14 cellular contexts compared by ENCODE assay signal in the genomic region with DNA sequence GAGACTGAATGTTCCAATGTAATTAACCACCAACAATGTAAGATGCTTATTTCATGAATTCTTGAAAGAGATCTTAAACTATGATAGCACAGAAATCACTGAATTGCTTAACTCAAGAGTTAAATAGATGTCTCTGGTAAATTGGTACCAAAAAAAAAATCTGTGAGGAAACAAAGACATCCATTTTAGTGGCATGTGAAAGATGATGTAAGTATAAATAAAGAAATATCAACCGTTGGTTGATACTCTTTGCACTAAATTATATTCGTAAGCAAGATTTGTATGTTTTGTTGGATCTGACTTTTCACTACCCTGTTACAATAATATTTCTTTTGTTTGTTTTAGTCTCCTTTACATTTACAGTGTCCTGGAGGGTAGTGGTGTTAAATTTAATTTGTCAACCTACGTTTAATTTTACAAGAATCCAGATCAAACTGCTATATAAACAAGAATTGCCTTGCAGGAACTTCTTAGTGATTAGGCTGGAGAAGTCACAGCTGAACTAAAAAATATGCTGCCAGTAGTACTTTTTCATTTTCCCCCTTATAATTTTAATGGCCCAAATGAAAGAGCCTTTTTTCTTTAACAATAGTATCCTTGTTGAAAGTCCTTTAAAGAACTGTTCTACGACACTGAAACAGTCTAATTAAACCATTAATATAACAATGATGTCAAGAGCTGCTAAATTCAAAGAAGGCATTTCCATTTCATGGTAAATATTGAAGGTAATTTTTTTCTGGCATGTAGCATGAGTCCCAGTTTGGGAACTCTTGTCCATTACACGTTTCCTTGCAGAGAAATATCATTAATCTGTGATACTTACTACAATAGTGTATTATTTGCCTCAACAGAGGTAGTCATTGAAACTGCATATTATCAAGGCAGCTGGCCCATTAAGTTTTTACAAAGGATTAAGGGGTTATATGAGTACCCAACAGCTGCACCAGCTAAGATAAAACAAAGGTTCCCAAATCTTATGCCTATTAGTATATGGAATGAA.
DNase-seq lines count a peak whose midpoint lies in the region; ATAC-seq, FAIRE-seq and TF ChIP-seq lines count a peak whose summit lies in the region.
"Had no signal": no experiment of that assay in that cellular context is flagged by ENCODE, and none has a peak within 500 bp of the region (broad histone marks: within the 10 kb centered on the region; RNA-seq: fewer than 3 reads in every experiment).

No MANE protein-coding gene starts in this region.

- DNase-seq in COR-L47 (lab: John Stamatoyannopoulos, UW) (peak; percentile 84), NCI-H128 (lab: John Stamatoyannopoulos, UW; ENCODE audit: unreplicated experiment) (peak; percentile 43), PC-3 (no peak), mesothelial cell of epicardium (ENCODE audit: low spot score in 2 of 2, unreplicated experiment in 2 of 2) (no peak), H54 (ENCODE audit: insufficient read length, low spot score) (no peak), KBM-7 (no peak), brain microvascular endothelial cell (no peak)
- no peak for DNase-seq in NK-92 treated with Interleukin-12 subunit alpha and Interleukin-12 subunit beta, amount 100 ng/mL, for 24 hours (lab: John Stamatoyannopoulos, UW)
- DNase-seq: activated CD8-positive, alpha-beta T cell treated with anti-CD3 and anti-CD28 coated beads for 36 hours; DMS53 had no signal

- peak; percentile 6 for ATAC-seq in PC-3
- ATAC-seq: activated CD8-positive, alpha-beta T cell treated with anti-CD3 and anti-CD28 coated beads for 36 hours had no signal

- H3K36me3 Mint-ChIP-seq in mesothelial cell of epicardium = no peaks in the 10 kb centered on the region

- H3F3A ChIP-seq in PC-3 (ENCODE audit: low read length, unreplicated experiment) = peaks cover 5% of the 10 kb centered on the region

- H3K4me3 ChIP-seq in PC-3 (ENCODE audit: low read length) = no peak overlapping the region
- no peak overlapping the region for H3K4me3 ChIP-seq in brain microvascular endothelial cell (ENCODE audit: low read depth, low read length)
- H3K4me3 ChIP-seq: ascending aorta, thoracic aorta had no signal

- no peak for TF ChIP-seq CTCF in PC-3 (conservative IDR thresholded peaks at IDR 0.05; ENCODE audit: low read depth, low read length)
- no peak for TF ChIP-seq CTCF in mesothelial cell of epicardium (IDR thresholded peaks at IDR 0.05; ENCODE audit: unreplicated experiment)
- no peak for TF ChIP-seq CTCF in brain microvascular endothelial cell (IDR thresholded peaks at IDR 0.05; ENCODE audit: low read depth, low read length, missing control alignments)

- H3K27ac Mint-ChIP-seq in mesothelial cell of epicardium = peak overlapping the region; percentile 72
- H3K27ac Mint-ChIP-seq: activated CD8-positive, alpha-beta T cell treated with anti-CD3 and anti-CD28 coated beads for 36 hours; activated T-helper 2 cell treated with anti-CD3 and anti-CD28 coated beads, Interferon-gamma antibody, Interleukin-2, Interleukin-4, amounts not matched to agents 10 μg/mL and 5 μg/mL and 100 μg/mL, durations not matched to agents 14 hours and 24 hours and 36 hours had no signal

- H3K27me3 ChIP-seq in PC-3 (ENCODE audit: low read length) = no peaks in the 10 kb centered on the region
- H3K27me3 ChIP-seq in brain microvascular endothelial cell (replicated peaks) = no peaks in the 10 kb centered on the region
- H3K27me3 ChIP-seq: ascending aorta had no signal

- H3K27me3 Mint-ChIP-seq in mesothelial cell of epicardium (ENCODE audit: low read depth) = no peaks in the 10 kb centered on the region
- H3K27me3 Mint-ChIP-seq: activated CD8-positive, alpha-beta T cell treated with anti-CD3 and anti-CD28 coated beads for 36 hours had no signal

- FAIRE-seq in H54 (lab: Jason Lieb, UNC) = no peak

- TF ChIP-seq POLR2A in H54 (IDR thresholded peaks at IDR 0.05; ENCODE audit: low read depth, low read length) = no peak

- peaks cover 16% of the 10 kb centered on the region for H3K9me3 Mint-ChIP-seq in mesothelial cell of epicardium
- H3K9me3 Mint-ChIP-seq: activated CD8-positive, alpha-beta T cell treated with anti-CD3 and anti-CD28 coated beads for 36 hours had no signal

- H3K79me2 ChIP-seq in PC-3 (ENCODE audit: low read length) = no peaks in the 10 kb centered on the region
- H3K79me2 ChIP-seq: parathyroid adenoma had no signal

- CTCF ChIA-PET in PC-3 (lab: Charles Lee) = interaction anchor here (0.7 kb wide), 1 partner anchor 111 kb away, joined by 3 read pairs; no protein-coding TSS in a partner anchor

- BruUV-seq in PC-3 (replicated peaks; lab: Mats Ljungman, UMichigan) = TSS peak; percentile 46

- H3K4me2 ChIP-seq in PC-3 (ENCODE audit: low read length) = peak overlapping the region; percentile 18; the same call in 1 of the 2 replicates

- no peak overlapping the region for H3K9ac ChIP-seq in PC-3 (ENCODE audit: low read length)
- H3K9ac ChIP-seq: parathyroid adenoma had no signal

- H3K36me3 ChIP-seq in PC-3 (ENCODE audit: low read depth, low read length) = no peaks in the 10 kb centered on the region
- H3K36me3 ChIP-seq in brain microvascular endothelial cell (replicated peaks) = no peaks in the 10 kb centered on the region
- H3K36me3 ChIP-seq: ascending aorta, thoracic aorta had no signal

- H3K27ac ChIP-seq in PC-3 (ENCODE audit: low read length) (peak overlapping the region; percentile 2; the same call in 1 of the 2 replicates), brain microvascular endothelial cell (no peak overlapping the region)
- H3K27ac ChIP-seq: ascending aorta, parathyroid adenoma, thoracic aorta had no signal

- peaks cover 61% of the 10 kb centered on the region for H3K4me1 ChIP-seq in PC-3 (ENCODE audit: insufficient read depth, low read length)
- H3K4me1 ChIP-seq: ascending aorta had no signal

- H3K4me1 Mint-ChIP-seq in mesothelial cell of epicardium = peaks cover 14% of the 10 kb centered on the region

- no peaks in the 10 kb centered on the region for H4K20me1 ChIP-seq in PC-3 (ENCODE audit: low read length)

- POLR2A ChIA-PET in PC-3 (lab: Charles Lee; ENCODE audit: unreplicated experiment) = no interaction called here

- in situ Hi-C loops in KBM-7 (cut with MboI; ENCODE audit: low pct_unique_long_range_greater_than_20kb, low sequenced_read_pairs) = no loop called here
- in situ Hi-C loops in brain microvascular endothelial cell (cut with HindIII; ENCODE audit: low pct_ligation_motif_present, low sequenced_read_pairs) = no loop called here

- no peaks in the 10 kb centered on the region for H3K9me3 ChIP-seq in PC-3 (ENCODE audit: low read length)
- H3K9me3 ChIP-seq: ascending aorta, thoracic aorta had no signal

- H2AFZ ChIP-seq in PC-3 (ENCODE audit: low read length) = 0 out of 2 replicates have a peak overlapping the region, but pooled peaks have one; percentile 19
- H2AFZ ChIP-seq: parathyroid adenoma had no signal

- H3K9me2 ChIP-seq in PC-3 (replicated peaks; ENCODE audit: low read length) = no peaks in the 10 kb centered on the region

- H3K4me3 Mint-ChIP-seq in mesothelial cell of epicardium = no peak overlapping the region
- H3K4me3 Mint-ChIP-seq: activated CD8-positive, alpha-beta T cell treated with anti-CD3 and anti-CD28 coated beads for 36 hours had no signal

- intact Hi-C loops in PC-3 (cut with micrococcal nuclease) = loop anchor here (1.0 kb wide), 1 partner anchor 10 kb away; no protein-coding TSS in a partner anchor

Comparison
In these comparisons a context has a peak if more than half of its experiments do, and no peak if none do; other contexts are left out.
1. DNase-seq: peak in COR-L47 (single experiment) and NCI-H128 (single experiment); none in PC-3 (single experiment), mesothelial cell of epicardium (0 of 2), NK-92 treated with Interleukin-12 subunit alpha and Interleukin-12 subunit beta, amount 100 ng/mL, for 24 hours (single experiment), H54 (single experiment), KBM-7 (single experiment) and brain microvascular endothelial cell (single experiment).